In the genomic region with DNA sequence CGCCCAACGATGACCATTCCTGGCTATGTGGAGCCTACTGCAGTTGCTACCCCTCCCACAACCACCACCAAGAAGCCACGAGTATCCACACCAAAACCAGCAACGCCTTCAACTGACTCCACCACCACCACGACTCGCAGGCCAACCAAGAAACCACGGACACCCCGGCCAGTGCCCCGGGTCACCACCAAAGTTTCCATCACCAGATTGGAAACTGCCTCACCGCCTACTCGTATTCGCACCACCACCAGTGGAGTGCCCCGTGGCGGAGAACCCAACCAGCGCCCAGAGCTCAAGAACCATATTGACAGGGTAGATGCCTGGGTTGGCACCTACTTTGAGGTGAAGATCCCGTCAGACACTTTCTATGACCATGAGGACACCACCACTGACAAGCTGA, we compare ENCODE assay signal across 20 cellular contexts.
"Had no signal": no experiment of that assay in that cellular context is flagged by ENCODE, and none has a peak within 500 bp of the region (broad histone marks: within the 10 kb centered on the region; RNA-seq: fewer than 3 reads in every experiment).

No MANE protein-coding gene starts in this region.

- H3K4me1 ChIP-seq: uterus had no signal

- H3K27ac Mint-ChIP-seq: activated naive CD4-positive, alpha-beta T cell treated with anti-CD3 and anti-CD28 coated beads, Interleukin-2, amount 10 ng/mL, durations not matched to agents 7 days and 5 days; activated T-helper 17 cell treated with anti-CD3 and anti-CD28 coated beads, Interleukin-2, amount 50 U/mL, for 72 hours; memory B cell had no signal

- H3K4me3 ChIP-seq: breast epithelium, gastroesophageal sphincter, mucosa of descending colon, pancreas, right lobe of liver, tibial nerve, uterus had no signal

- H3K4me1 Mint-ChIP-seq: activated naive CD4-positive, alpha-beta T cell treated with anti-CD3 and anti-CD28 coated beads, Interleukin-2, amount 10 ng/mL, durations not matched to agents 7 days and 5 days had no signal

- H3K9me3 Mint-ChIP-seq: activated naive CD4-positive, alpha-beta T cell treated with anti-CD3 and anti-CD28 coated beads, Interleukin-2, amount 10 ng/mL, durations not matched to agents 7 days and 5 days; activated T-helper 17 cell treated with anti-CD3 and anti-CD28 coated beads, Interleukin-2, amount 50 U/mL, for 72 hours; memory B cell; naive B cell had no signal

- H3K4me3 Mint-ChIP-seq: activated naive CD4-positive, alpha-beta T cell treated with anti-CD3 and anti-CD28 coated beads, Interleukin-2, amount 10 ng/mL, durations not matched to agents 7 days and 5 days; activated T-helper 17 cell treated with anti-CD3 and anti-CD28 coated beads, Interleukin-2, amount 50 U/mL, for 72 hours; memory B cell; naive B cell had no signal

- H3K27ac ChIP-seq: breast epithelium, gastroesophageal sphincter, pancreas, right lobe of liver, uterus, VCaP had no signal

- H3K27me3 ChIP-seq: breast epithelium, gastroesophageal sphincter, pancreas, right lobe of liver, tibial nerve, uterus had no signal

- H3K9me3 ChIP-seq: breast epithelium, gastroesophageal sphincter, mucosa of descending colon, pancreas, right lobe of liver, tibial nerve, uterus had no signal

- DNase-seq: activated CD4-positive, alpha-beta T cell treated with anti-CD3 and anti-CD28 coated beads, Interleukin-2, amount 50 U/mL, for 4 hours; activated CD4-positive, CD25-positive, alpha-beta regulatory T cell treated with anti-CD3 and anti-CD28 coated beads, Interleukin-2, amount 50 U/mL, for 72 hours; activated naive CD4-positive, alpha-beta T cell treated with anti-CD3 and anti-CD28 coated beads, Interleukin-2, amount 10 ng/mL, durations not matched to agents 7 days and 5 days; cortex of kidney; left ventricle myocardium superior; mucosa of descending colon; naive B cell; small intestine; stimulated activated CD4-positive, alpha-beta T cell treated with anti-CD3 and anti-CD28 coated beads, Interleukin-4, amount 100 ng/mL, for 24 hours; stimulated activated naive CD4-positive, alpha-beta T cell treated with Interleukin-2 at 50 U/mL for 16 hours; T-helper 2 cell; uterus had no signal

- H3K36me3 ChIP-seq: uterus had no signal

- H3K27me3 Mint-ChIP-seq: activated naive CD4-positive, alpha-beta T cell treated with anti-CD3 and anti-CD28 coated beads, Interleukin-2, amount 10 ng/mL, durations not matched to agents 7 days and 5 days; activated T-helper 17 cell treated with anti-CD3 and anti-CD28 coated beads, Interleukin-2, amount 50 U/mL, for 72 hours; memory B cell; naive B cell had no signal
